ENCODE assay signal across 12 cellular contexts in the genomic region with DNA sequence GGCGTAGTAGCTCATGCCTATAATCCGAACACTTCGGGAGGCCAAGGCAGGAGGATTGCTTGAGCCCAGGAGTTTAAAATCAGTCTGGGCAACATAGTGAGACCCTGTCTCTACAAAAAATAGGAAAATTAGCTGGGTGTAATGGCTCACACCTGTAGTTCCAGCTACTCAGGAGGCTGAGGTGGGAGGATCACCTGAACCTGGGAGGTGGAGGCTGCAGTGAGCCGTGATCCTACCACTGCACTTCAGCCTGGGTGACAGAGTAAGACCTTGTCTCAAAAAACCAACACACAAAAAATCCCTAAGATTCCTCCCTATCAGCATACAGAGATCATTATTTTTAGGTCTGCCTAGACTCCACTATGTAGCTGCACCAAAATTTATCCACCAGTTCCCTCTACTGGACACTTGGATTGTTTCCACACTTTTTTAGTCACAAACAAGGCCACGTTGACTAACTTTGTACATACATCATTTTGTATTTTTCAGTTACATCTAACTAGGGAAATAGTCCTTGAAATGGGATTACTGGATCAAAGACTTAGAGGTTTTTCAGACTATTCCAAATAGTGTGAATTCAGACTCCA.
DNase-seq lines count a peak whose midpoint lies in the region; ATAC-seq and TF ChIP-seq lines count a peak whose summit lies in the region.
"Had no signal": no experiment of that assay in that cellular context is flagged by ENCODE, and none has a peak within 500 bp of the region (broad histone marks: within the 10 kb centered on the region; RNA-seq: fewer than 3 reads in every experiment).

No MANE protein-coding gene starts in this region.

- TF ChIP-seq CTCF in GM06990 (IDR thresholded peaks at IDR 0.05; ENCODE audit: insufficient read depth, low read length, poor library complexity, severe bottlenecking), result peak; percentile 12
- TF ChIP-seq CTCF in foreskin fibroblast (IDR thresholded peaks at IDR 0.05; ENCODE audit: low read depth, low read length), result peak; percentile 16
- no peak for TF ChIP-seq CTCF in GM13976 (IDR thresholded peaks at IDR 0.05; ENCODE audit: borderline replicate concordance, control extremely low read depth, extremely low read depth, insufficient read depth, missing control alignments)

- H3K27me3 ChIP-seq in GM06990 (replicated peaks; ENCODE audit: control insufficient read depth, insufficient read depth, low read length), result no peaks in the 10 kb centered on the region

- DNase-seq in AG08395 (ENCODE audit: low spot score) (peak; percentile 44), GM06990 (ENCODE audit: extremely low read depth, insufficient read length) (no peak), foreskin fibroblast (peak; percentile 62 to 77), middle frontal gyrus (ENCODE audit: extremely low spot score, low spot score) (no peak), GM13976 (ENCODE audit: low spot score) (no peak)
- DNase-seq: amygdala, KG1 had no signal

- in situ Hi-C loops in GM13976 (cut with MboI; ENCODE audit: low sequenced_read_pairs, unreplicated experiment), result no loop called here

- peaks cover 27% of the 10 kb centered on the region for H3K36me3 ChIP-seq in GM06990 (ENCODE audit: control insufficient read depth, insufficient read depth, low read length)
- H3K36me3 ChIP-seq: thoracic aorta had no signal

- no peak for ATAC-seq in SK-N-SH treated with all-trans-retinoic acid at 6 μM for 48 hours
- no peak for ATAC-seq in GM19328 (IDR thresholded peaks at IDR 0.05; ENCODE audit: unreplicated experiment)
- no peak for ATAC-seq in HG03469 (IDR thresholded peaks at IDR 0.05; ENCODE audit: unreplicated experiment)

- no peak overlapping the region for H3K4me3 ChIP-seq in GM06990 (replicated peaks; ENCODE audit: low read depth, low read length)
- no peak overlapping the region for H3K4me3 ChIP-seq in foreskin fibroblast (ENCODE audit: low read depth in 1 of 2, low read length in 2 of 2)
- H3K4me3 ChIP-seq: skin epidermis, thoracic aorta had no signal

TF ChIP-seq in SK-N-SH treated with all-trans-retinoic acid at 6 μM for 48 hours, 23 proteins besides CTCF, POLR2A, EP300 and RAD21:
- TF ChIP-seq PPARA (CRISPR knock-in tag; IDR thresholded peaks at IDR 0.05; ENCODE audit: borderline replicate concordance), result 0 out of 2 replicates have a peak, but pooled peaks have one; percentile 21
- TF ChIP-seq, protein P1, sequence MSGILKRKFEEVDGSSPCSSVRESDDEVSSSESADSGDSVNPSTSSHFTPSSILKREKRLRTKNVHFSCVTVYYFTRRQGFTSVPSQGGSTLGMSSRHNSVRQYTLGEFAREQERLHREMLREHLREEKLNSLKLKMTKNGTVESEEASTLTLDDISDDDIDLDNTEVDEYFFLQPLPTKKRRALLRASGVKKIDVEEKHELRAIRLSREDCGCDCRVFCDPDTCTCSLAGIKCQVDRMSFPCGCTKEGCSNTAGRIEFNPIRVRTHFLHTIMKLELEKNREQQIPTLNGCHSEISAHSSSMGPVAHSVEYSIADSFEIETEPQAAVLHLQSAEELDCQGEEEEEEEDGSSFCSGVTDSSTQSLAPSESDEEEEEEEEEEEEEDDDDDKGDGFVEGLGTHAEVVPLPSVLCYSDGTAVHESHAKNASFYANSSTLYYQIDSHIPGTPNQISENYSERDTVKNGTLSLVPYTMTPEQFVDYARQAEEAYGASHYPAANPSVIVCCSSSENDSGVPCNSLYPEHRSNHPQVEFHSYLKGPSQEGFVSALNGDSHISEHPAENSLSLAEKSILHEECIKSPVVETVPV (CRISPR knock-in tag; IDR thresholded peaks at IDR 0.05), result no peak

Comparison
In these comparisons a context has a peak if more than half of its experiments do, and no peak if none do; other contexts are left out.
1. DNase-seq: peak in AG08395 (single experiment) and foreskin fibroblast (2 of 2); none in GM06990 (single experiment), middle frontal gyrus (single experiment) and GM13976 (single experiment).